In genomic region chr19:15934332-15935078, GRCh38 we compare ENCODE assay signal across 9 cellular contexts. TPM values are rescaled to one million over a fixed set of nuclear protein-coding genes. Genes with fewer than 3 reads are reported as not detected.
DNase-seq lines count a peak whose midpoint lies in the region; ATAC-seq and TF ChIP-seq lines count a peak whose summit lies in the region.
"Had no signal": no experiment of that assay in that cellular context is flagged by ENCODE, and none has a peak within 500 bp of the region (broad histone marks: within the 10 kb centered on the region; RNA-seq: fewer than 3 reads in every experiment).

CYP4F11 (minus strand) TSS chr19:15934529; CDS start chr19:15934408, 121 bp downstream.

- H3K4me3 Mint-ChIP-seq in MCF 10A (ENCODE audit: unreplicated experiment), result peak within 1 kb of the TSS; percentile 69
- H3K4me3 Mint-ChIP-seq in osteocyte (ENCODE audit: unreplicated experiment), result no peak within 1 kb of the TSS

- POLR2A ChIA-PET in MCF 10A (lab: Yijun Ruan, JAX), result interaction anchor here (0.7 to 1.0 kb wide), 2 partner anchors 97 to 380 kb away, joined by 3 read pairs; no protein-coding TSS in a partner anchor

- CTCF ChIA-PET in MCF 10A (lab: Yijun Ruan, JAX), result interaction anchor here (0.6 kb wide), 1 partner anchor 134 kb away, joined by 5 read pairs; no protein-coding TSS in a partner anchor

- no peaks in the 10 kb centered on the region for H3K36me3 ChIP-seq in hepatocyte (replicated peaks; ENCODE audit: insufficient read depth, low read depth)

- 64% methylated on average over 10 of the region's 10 CpGs for WGBS in hepatocyte (ENCODE audit: low lambda C conversion rate, missing lambda C conversion rate)

- H3K4me3 ChIP-seq in hepatocyte, result no peak within 1 kb of the TSS

- H3K27ac Mint-ChIP-seq in MCF 10A (ENCODE audit: low read depth, unreplicated experiment) (peak within 1 kb of the TSS; percentile 93), osteocyte (ENCODE audit: unreplicated experiment) (no peak within 1 kb of the TSS)

- H2AFZ ChIP-seq in hepatocyte, result no peak within 1 kb of the TSS

- TF ChIP-seq CTCF in MCF 10A (IDR thresholded peaks at IDR 0.05; ENCODE audit: unreplicated experiment) (no peak), hepatocyte (IDR thresholded peaks at IDR 0.05; ENCODE audit: poor library complexity) (no peak), osteocyte (IDR thresholded peaks at IDR 0.05) (no peak)

- BruUV-seq in MCF 10A (replicated peaks; lab: Mats Ljungman, UMichigan), result no TSS peak

- no peak within 1 kb of the TSS for H3K27ac ChIP-seq in hepatocyte

- H3K9me3 Mint-ChIP-seq in MCF 10A (ENCODE audit: unreplicated experiment), result no peaks in the 10 kb centered on the region
- H3K9me3 Mint-ChIP-seq in osteocyte (ENCODE audit: unreplicated experiment), result peaks cover 8% of the 10 kb centered on the region

- ATAC-seq in HG02840 (IDR thresholded peaks at IDR 0.05; ENCODE audit: low FRiP score, unreplicated experiment), result no peak

- H3K36me3 Mint-ChIP-seq in MCF 10A (ENCODE audit: insufficient read depth, unreplicated experiment) (no peaks in the 10 kb centered on the region), osteocyte (ENCODE audit: unreplicated experiment) (no peaks in the 10 kb centered on the region)

- no peaks in the 10 kb centered on the region for H3K27me3 Mint-ChIP-seq in MCF 10A (ENCODE audit: insufficient read depth, unreplicated experiment)
- H3K27me3 Mint-ChIP-seq in osteocyte (ENCODE audit: unreplicated experiment), result no peaks in the 10 kb centered on the region

- H3K4me2 ChIP-seq in hepatocyte, result no peak within 1 kb of the TSS

- DNase-seq in C1 segment of cervical spinal cord (lab: John Stamatoyannopoulos, UW), result peak in 13 of 14 donors; percentile 9 to 92 (median 54)
- peak; percentile 56 for DNase-seq in M059J (ENCODE audit: low read depth)
- peak; percentile 94 for DNase-seq in MCF 10A (ENCODE audit: unreplicated experiment)
- peak; percentile 63 for DNase-seq in medulla oblongata (ENCODE audit: extremely low spot score)
- DNase-seq in hepatocyte (ENCODE audit: low spot score), result no peak
- no peak for DNase-seq in AML-193 (lab: John Stamatoyannopoulos, UW)
- DNase-seq in osteocyte (ENCODE audit: extremely low spot score, unreplicated experiment), result no peak

- no peaks in the 10 kb centered on the region for H3K9me3 ChIP-seq in hepatocyte (ENCODE audit: low read depth)

- no peaks in the 10 kb centered on the region for H3K27me3 ChIP-seq in hepatocyte

- no peaks in the 10 kb centered on the region for H3K79me2 ChIP-seq in hepatocyte

- no peaks in the 10 kb centered on the region for H3K4me1 ChIP-seq in hepatocyte (ENCODE audit: insufficient read depth)

- H3K9me2 ChIP-seq in hepatocyte (replicated peaks; ENCODE audit: insufficient read depth), result no peaks in the 10 kb centered on the region

- intact Hi-C loops in MCF 10A (cut with micrococcal nuclease), result no loop called here

- no peaks in the 10 kb centered on the region for H4K20me1 ChIP-seq in hepatocyte (ENCODE audit: insufficient read depth, poor library complexity, severe bottlenecking)

- H3K4me1 Mint-ChIP-seq in MCF 10A (ENCODE audit: insufficient read depth, unreplicated experiment) (peaks cover 14% of the 10 kb centered on the region), osteocyte (ENCODE audit: unreplicated experiment) (no peaks in the 10 kb centered on the region)

RNA-seq across cellular contexts. Expression of gene CYP4F11, which starts in this region (rescaled TPM):
- total RNA-seq in M059J (2014; rRNA removed; shearing (Covaris generic)), result 0.17 and 0.44 TPM in 2 replicates
- total RNA-seq in MCF 10A (2022) (8.1 and 10.5 TPM in 2 replicates), hepatocyte (not detected in 2 replicates), osteocyte (not detected in 2 replicates)
- polyA plus RNA-seq in hepatocyte, result not detected in 2 replicates
- total RNA-seq: dermis microvascular lymphatic vessel endothelial cell had no signal

Comparison
In these comparisons a context has a peak if more than half of its experiments do, and no peak if none do; other contexts are left out.
1. Peak in DNase-seq in M059J; RNA of the gene not detected or under 1 TPM.
2. DNase-seq: peak in C1 segment of cervical spinal cord (13 of 14), MCF 10A (single experiment) and medulla oblongata (single experiment); none in hepatocyte (single experiment), AML-193 (0 of 2) and osteocyte (single experiment).